Comparison of ENCODE assay signal across 17 cellular contexts in genomic region chr1:9281907-9282306, GRCh38. TPM values are rescaled to one million over a fixed set of nuclear protein-coding genes. Genes with fewer than 3 reads are reported as not detected.
DNase-seq lines count a peak whose midpoint lies in the region; ATAC-seq, FAIRE-seq and TF ChIP-seq lines count a peak whose summit lies in the region.
"Had no signal": no experiment of that assay in that cellular context is flagged by ENCODE, and none has a peak within 500 bp of the region (broad histone marks: within the 10 kb centered on the region; RNA-seq: fewer than 3 reads in every experiment).

No MANE protein-coding gene starts in this region.

- H2AFZ ChIP-seq in DND-41 (ENCODE audit: low read depth, low read length) (no peak overlapping the region), Loucy (ENCODE audit: low read length) (0 out of 2 replicates have a peak overlapping the region, but pooled peaks have one; percentile 37), K562 (ENCODE audit: low read depth, low read length) (no peak overlapping the region), osteoblast (ENCODE audit: low read length) (no peak overlapping the region)

- TF ChIP-seq EP300 in K562 (IDR thresholded peaks at IDR 0.05; ENCODE audit: low read length), result no peak

- TF ChIP-seq CTCF in DND-41 (IDR thresholded peaks at IDR 0.05; ENCODE audit: borderline replicate concordance, extremely low read depth, low read length, poor library complexity, severe bottlenecking), result no peak
- TF ChIP-seq CTCF in Loucy (conservative IDR thresholded peaks at IDR 0.05; ENCODE audit: low read length), result no peak
- TF ChIP-seq CTCF in K562 (IDR thresholded peaks at IDR 0.05 in 2 of 3, conservative IDR thresholded peaks at IDR 0.05 in 1 of 3; ENCODE audit: insufficient read depth in 2 of 3, low read depth in 1 of 3, low read length in 3 of 3), result no peak
- TF ChIP-seq CTCF in osteoblast (IDR thresholded peaks at IDR 0.05; ENCODE audit: extremely low read depth, low read depth, low read length), result no peak

- H3K9me3 ChIP-seq in DND-41 (ENCODE audit: insufficient read depth, low read length, severe bottlenecking) (no peaks in the 10 kb centered on the region), Loucy (ENCODE audit: insufficient read depth, low read depth, low read length) (0 out of 2 replicates have a peak, but pooled peaks cover 3% of the 10 kb centered on the region), K562 (replicated peaks; ENCODE audit: control insufficient read depth, insufficient read depth, low read depth, low read length) (peaks cover 3% of the 10 kb centered on the region; the same call in 1 of the 2 replicates), osteoblast (ENCODE audit: low read depth, low read length) (no peaks in the 10 kb centered on the region)
- H3K9me3 ChIP-seq: ovary had no signal

- peak overlapping the region; percentile 30 for H3K9ac ChIP-seq in DND-41 (ENCODE audit: low read depth, low read length)
- peak overlapping the region; percentile 29 for H3K9ac ChIP-seq in Loucy (ENCODE audit: low read depth, low read length, poor library complexity, severe bottlenecking)
- no peak overlapping the region for H3K9ac ChIP-seq in K562 (ENCODE audit: insufficient read depth in 1 of 2, low read depth in 2 of 2, low read length in 2 of 2)

- TF ChIP-seq RAD21 in K562 (CRISPR knock-in tag; conservative IDR thresholded peaks at IDR 0.05 in 1 of 2, IDR thresholded peaks at IDR 0.05 in 1 of 2), result no peak

- H3F3A ChIP-seq in Loucy (ENCODE audit: low read depth), result no peaks in the 10 kb centered on the region

- 5% methylated on average over 10 of the region's 10 CpGs for whole genome bisulfite sequencing in K562 (ENCODE audit: insufficient coverage, low coverage, missing lambda C conversion rate)

- H3K4me1 Mint-ChIP-seq in stimulated activated effector memory CD8-positive, alpha-beta T cell treated with anti-CD3 and anti-CD28 coated beads, Interleukin-12 subunit alpha, Interleukin-12 subunit beta, amount 100 ng/mL, for 72 hours, result peaks cover 74% of the 10 kb centered on the region

- ATAC-seq in DND-41 (ENCODE audit: insufficient read depth, low read depth) (no peak), K562 (peak; percentile 29; the same call in 2 of the 3 replicates), left cardiac atrium (no peak)
- no peak for ATAC-seq in stimulated activated effector memory CD8-positive, alpha-beta T cell treated with anti-CD3 and anti-CD28 coated beads, Interleukin-12 subunit alpha, Interleukin-12 subunit beta, amount 100 ng/mL, for 72 hours
- ATAC-seq: activated CD4-positive, CD25-positive, alpha-beta regulatory T cell treated with anti-CD3 and anti-CD28 coated beads, Interleukin-2, amount 50 U/mL, for 24 hours; gastroesophageal sphincter had no signal

- no peak overlapping the region for H3K27ac Mint-ChIP-seq in stimulated activated effector memory CD8-positive, alpha-beta T cell treated with anti-CD3 and anti-CD28 coated beads, Interleukin-12 subunit alpha, Interleukin-12 subunit beta, amount 100 ng/mL, for 72 hours

- no peak for TF ChIP-seq POLR2A in K562 (conservative IDR thresholded peaks at IDR 0.05)

- DNase-seq in DND-41, result no peak
- no peak for DNase-seq in K562 (ENCODE audit: extremely low read depth in 1 of 4, low spot score in 3 of 4)
- peak; percentile 90 for DNase-seq in osteoblast (ENCODE audit: insufficient read length, low spot score, missing footprints)
- no peak for DNase-seq in activated gamma-delta T cell (lab: John Stamatoyannopoulos, UW)
- DNase-seq in left cardiac atrium, result no peak
- no peak for DNase-seq in activated CD8-positive, alpha-beta memory T cell treated with anti-CD3 and anti-CD28 coated beads, Interleukin-2, amount 50 U/mL, for 48 hours
- no peak for DNase-seq in stimulated activated effector memory CD8-positive, alpha-beta T cell treated with anti-CD3 and anti-CD28 coated beads, Interleukin-12 subunit alpha, Interleukin-12 subunit beta, amount 100 ng/mL, for 72 hours (ENCODE audit: low spot score in 2 of 2)
- DNase-seq: activated naive CD4-positive, alpha-beta T cell treated with Interleukin-2 at 50 U/mL for 16 hours; cortex of kidney; NCI-H2171; ovary; stimulated activated CD4-positive, alpha-beta T cell treated with anti-CD3 and anti-CD28 coated beads, Interleukin-4, amount 100 ng/mL, for 1 hour had no signal

- H3K27me3 ChIP-seq in DND-41 (ENCODE audit: insufficient read depth, low read length, poor library complexity) (no peaks in the 10 kb centered on the region), Loucy (ENCODE audit: insufficient read depth, low read length, poor library complexity, severe bottlenecking) (no peaks in the 10 kb centered on the region), K562 (ENCODE audit: control insufficient read depth in 2 of 2, insufficient read depth in 2 of 2, low read length in 2 of 2) (peaks cover 6 to 49% of the 10 kb centered on the region in 2 experiments; a peak in 4 of 5 replicates), osteoblast (ENCODE audit: insufficient read depth, low read length) (no peaks in the 10 kb centered on the region)
- H3K27me3 ChIP-seq: ovary had no signal

- no peak overlapping the region for H3K4me3 Mint-ChIP-seq in stimulated activated effector memory CD8-positive, alpha-beta T cell treated with anti-CD3 and anti-CD28 coated beads, Interleukin-12 subunit alpha, Interleukin-12 subunit beta, amount 100 ng/mL, for 72 hours

- peaks cover 3% of the 10 kb centered on the region for H3K9me3 Mint-ChIP-seq in stimulated activated effector memory CD8-positive, alpha-beta T cell treated with anti-CD3 and anti-CD28 coated beads, Interleukin-12 subunit alpha, Interleukin-12 subunit beta, amount 100 ng/mL, for 72 hours

- H3K4me3 ChIP-seq in DND-41 (ENCODE audit: low read depth in 1 of 2, low read length in 2 of 2) (no peak overlapping the region), Loucy (ENCODE audit: low read length, poor library complexity, severe bottlenecking) (no peak overlapping the region), K562 (no peak overlapping the region), osteoblast (ENCODE audit: insufficient read depth, low read length) (no peak overlapping the region)
- H3K4me3 ChIP-seq: gastroesophageal sphincter, ovary had no signal

- no peaks in the 10 kb centered on the region for H3K36me3 ChIP-seq in DND-41 (ENCODE audit: insufficient read depth, low read length)
- no peaks in the 10 kb centered on the region for H3K36me3 ChIP-seq in Loucy (ENCODE audit: insufficient read depth, low read length)
- no peaks in the 10 kb centered on the region for H3K36me3 ChIP-seq in K562 (ENCODE audit: control insufficient read depth, insufficient read depth, low read length)
- H3K36me3 ChIP-seq in osteoblast (ENCODE audit: insufficient read depth, low read length), result no peaks in the 10 kb centered on the region
- H3K36me3 ChIP-seq: gastroesophageal sphincter, ovary had no signal

- H3K79me2 ChIP-seq in DND-41 (ENCODE audit: insufficient read depth, low read length) (no peaks in the 10 kb centered on the region), Loucy (ENCODE audit: insufficient read depth, low read length) (no peaks in the 10 kb centered on the region), K562 (ENCODE audit: control insufficient read depth, insufficient read depth, low read length) (no peaks in the 10 kb centered on the region), osteoblast (ENCODE audit: insufficient read depth, low read length) (no peaks in the 10 kb centered on the region)

- no TSS peak for BruUV-seq in K562 (replicated peaks; lab: Mats Ljungman, UMichigan)

- H3K9me2 ChIP-seq in Loucy (replicated peaks; ENCODE audit: low read depth, low read length), result no peaks in the 10 kb centered on the region

- H3K4me2 ChIP-seq in DND-41 (ENCODE audit: insufficient read depth, low read length), result no peak overlapping the region
- peak overlapping the region; percentile 11 for H3K4me2 ChIP-seq in Loucy (ENCODE audit: low read depth, low read length, poor library complexity, severe bottlenecking)
- H3K4me2 ChIP-seq in K562 (ENCODE audit: insufficient read depth, low read length), result no peak overlapping the region
- no peak overlapping the region for H3K4me2 ChIP-seq in osteoblast (ENCODE audit: insufficient read depth, low read length)

- H3K36me3 Mint-ChIP-seq in stimulated activated effector memory CD8-positive, alpha-beta T cell treated with anti-CD3 and anti-CD28 coated beads, Interleukin-12 subunit alpha, Interleukin-12 subunit beta, amount 100 ng/mL, for 72 hours, result no peaks in the 10 kb centered on the region

- H4K20me1 ChIP-seq in DND-41 (ENCODE audit: insufficient read depth, low read length) (no peaks in the 10 kb centered on the region), Loucy (ENCODE audit: insufficient read depth, low read length, poor library complexity, severe bottlenecking) (no peaks in the 10 kb centered on the region), K562 (replicated peaks; ENCODE audit: control insufficient read depth, insufficient read depth, low read length) (0 out of 2 replicates have a peak, but pooled peaks cover 4% of the 10 kb centered on the region), osteoblast (ENCODE audit: insufficient read depth, low read length) (no peaks in the 10 kb centered on the region)

- H3K27ac ChIP-seq in DND-41 (ENCODE audit: low read length) (peak overlapping the region; percentile 67), K562 (ENCODE audit: extremely low read depth, low read depth, low read length) (no peak overlapping the region), osteoblast (ENCODE audit: low read depth, low read length) (no peak overlapping the region)
- H3K27ac ChIP-seq: gastroesophageal sphincter, ovary had no signal

- H3K4me1 ChIP-seq in DND-41 (ENCODE audit: insufficient read depth, low read length) (peaks cover 68% of the 10 kb centered on the region), Loucy (ENCODE audit: insufficient read depth, low read length, poor library complexity, severe bottlenecking) (peaks cover 54% of the 10 kb centered on the region), K562 (replicated peaks in 1 of 2; ENCODE audit: control insufficient read depth in 2 of 2, insufficient read depth in 2 of 2, low read length in 2 of 2) (peaks cover 0 to 9% of the 10 kb centered on the region in 2 experiments; a peak in 3 of 5 replicates), osteoblast (ENCODE audit: insufficient read depth, low read length) (peaks cover 39% of the 10 kb centered on the region)

- FAIRE-seq in K562 (lab: Jason Lieb, UNC), result no peak
- FAIRE-seq: D721Med, endothelial cell of umbilical vein had no signal

- intact Hi-C loops in K562 (cut with micrococcal nuclease), result loop anchor here (10.0 kb wide), 1 partner anchor 303 kb away; the partner anchor contains the start of gene TMEM201
- intact Hi-C loops in left cardiac atrium (cut with DNase I), result loop anchor here in 1 of 2 donors (10.0 kb wide), 2 partner anchors 173 to 203 kb away; no protein-coding TSS in a partner anchor

- H3K9me1 ChIP-seq in K562 (ENCODE audit: control insufficient read depth, insufficient read depth, low read length), result no peaks in the 10 kb centered on the region

- POLR2A ChIA-PET in K562 (lab: Yijun Ruan, JAX), result interaction anchor here (0.6 to 2.4 kb wide), 6 partner anchors 12 to 631 kb away, joined by 3 to 7 read pairs (median 4); no protein-coding TSS in a partner anchor

- CTCF ChIA-PET in K562 (lab: Yijun Ruan, JAX; ENCODE audit: low intra/inter-chr PET ratio), result no interaction called here

- in situ Hi-C loops in K562 (cut with MboI), result loop anchor here (10.0 kb wide), 1 partner anchor 173 kb away; no protein-coding TSS in a partner anchor

RNA-seq across cellular contexts. Expression of gene SPSB1, which starts 10.8 kb away (rescaled TPM):
- not detected in 2 replicates for total RNA-seq in K562 (2011; cell fraction: chromatin; rRNA removed; ENCODE audit: low replicate concordance)
- total RNA-seq in K562 (2011; cell fraction: nucleolus; rRNA removed), result 0.33 TPM in 1 of 2 replicates, not detected in the other
- not detected in 2 replicates for total RNA-seq in K562 (2011; cell fraction: nucleoplasm; rRNA removed)
- total RNA-seq in K562 (2014; rRNA removed), result 0.08 TPM in 1 of 2 replicates, not detected in the other
- total RNA-seq in K562 (2014; rRNA removed; fragmentation: Illumina TruSeq; extraction: Trizol), result not detected in 2 replicates
- total RNA-seq in K562 (2015; rRNA removed; fragmentation: Illumina TruSeq; extraction: Trizol), result 0.08 TPM in 1 of 2 replicates, not detected in the other
- 0.22 and 0.35 TPM in 2 replicates for total RNA-seq in K562 (2021)
- 0.09 and 0.14 TPM in 2 replicates for polyA plus RNA-seq in K562 (2011; rRNA removed)
- polyA plus RNA-seq in K562 (2011; cell fraction: cytosol; rRNA removed), result 0.04 and 0.15 TPM in 2 replicates
- polyA plus RNA-seq in K562 (2011; cell fraction: nucleus; rRNA removed), result 0.17 TPM in 1 of 2 replicates, not detected in the other
- polyA plus RNA-seq in K562 (2012), result 0.09 and 0.10 TPM in 2 replicates
- polyA plus RNA-seq in K562 (2014; fragmentation: Illumina TruSeq; extraction: Trizol), result 0.22 TPM in 1 of 2 replicates, not detected in the other
- under 1 TPM in 1 of 2 experiments, not detected in 1; 0.06 TPM for polyA plus RNA-seq in K562 (2014; fragmentation: Nextera tagmentation; extraction: Ambion mirVana)
- polyA plus RNA-seq in K562 (2014; rRNA removed), result 0.65 TPM in 1 of 2 replicates, not detected in the other
- polyA minus RNA-seq in K562 (2011; rRNA and poly(A)+ RNA removed), result 0.12 TPM in 1 of 2 replicates, not detected in the other
- polyA minus RNA-seq in K562 (2011; cell fraction: cytosol; rRNA and poly(A)+ RNA removed), result 0.55 TPM in 1 of 2 replicates, not detected in the other
- 0.11 TPM in 1 of 2 replicates, not detected in the other for polyA minus RNA-seq in K562 (2011; cell fraction: nucleus; rRNA and poly(A)+ RNA removed)
- total RNA-seq in osteoblast, result 14.7 and 23.2 TPM in 2 replicates
- 10 to 100 TPM; 16.8 to 19.1 TPM for total RNA-seq in left cardiac atrium

RNA-seq across cellular contexts. Expression of gene H6PD, which starts 47.3 kb away (rescaled TPM):
- total RNA-seq in K562 (2011; cell fraction: chromatin; rRNA removed; ENCODE audit: low replicate concordance), result 1.6 and 4.4 TPM in 2 replicates
- total RNA-seq in K562 (2011; cell fraction: nucleolus; rRNA removed), result 3.2 and 3.8 TPM in 2 replicates
- total RNA-seq in K562 (2011; cell fraction: nucleoplasm; rRNA removed), result 3.3 and 3.5 TPM in 2 replicates
- total RNA-seq in K562 (2014; rRNA removed), result 1.0 and 1.5 TPM in 2 replicates
- 0.84 and 1.2 TPM in 2 replicates for total RNA-seq in K562 (2014; rRNA removed; fragmentation: Illumina TruSeq; extraction: Trizol)
- 1.5 and 1.7 TPM in 2 replicates for total RNA-seq in K562 (2015; rRNA removed; fragmentation: Illumina TruSeq; extraction: Trizol)
- total RNA-seq in K562 (2021), result 1.8 and 2.5 TPM in 2 replicates
- 0.82 and 1.9 TPM in 2 replicates for polyA plus RNA-seq in K562 (2011; rRNA removed)
- 1.4 and 1.8 TPM in 2 replicates for polyA plus RNA-seq in K562 (2011; cell fraction: cytosol; rRNA removed)
- 1.7 and 1.8 TPM in 2 replicates for polyA plus RNA-seq in K562 (2011; cell fraction: nucleus; rRNA removed)
- 1.5 and 6.3 TPM in 2 replicates for polyA plus RNA-seq in K562 (2012)
- polyA plus RNA-seq in K562 (2014; fragmentation: Illumina TruSeq; extraction: Trizol), result 0.95 and 1.1 TPM in 2 replicates
- under 1 TPM; 0.04 to 0.08 TPM for polyA plus RNA-seq in K562 (2014; fragmentation: Nextera tagmentation; extraction: Ambion mirVana)
- polyA plus RNA-seq in K562 (2014; rRNA removed), result 1.1 and 1.2 TPM in 2 replicates
- 0.95 and 1.0 TPM in 2 replicates for polyA minus RNA-seq in K562 (2011; rRNA and poly(A)+ RNA removed)
- polyA minus RNA-seq in K562 (2011; cell fraction: cytosol; rRNA and poly(A)+ RNA removed), result 1.7 and 2.8 TPM in 2 replicates
- 0.81 and 1.00 TPM in 2 replicates for polyA minus RNA-seq in K562 (2011; cell fraction: nucleus; rRNA and poly(A)+ RNA removed)
- total RNA-seq in osteoblast, result 45.1 and 51.4 TPM in 2 replicates
- 10 to 100 TPM; 33.3 to 40.6 TPM for total RNA-seq in left cardiac atrium

Comparison
In these comparisons a context has a peak if more than half of its experiments do, and no peak if none do; other contexts are left out.
1. H3K9ac ChIP-seq: peak in DND-41 (single experiment) and Loucy (single experiment); none in K562 (0 of 2).
2. RNA of gene SPSB1, which starts 10.8 kb away (total RNA-seq): 14.7 to 23.2 TPM in osteoblast and 16.8 to 19.1 TPM in left cardiac atrium; 0.08 to 0.35 TPM in K562; every median in the first group is over 10 times any median in the second.